Comparison of ENCODE assay signal across 21 cellular contexts in the genomic region with DNA sequence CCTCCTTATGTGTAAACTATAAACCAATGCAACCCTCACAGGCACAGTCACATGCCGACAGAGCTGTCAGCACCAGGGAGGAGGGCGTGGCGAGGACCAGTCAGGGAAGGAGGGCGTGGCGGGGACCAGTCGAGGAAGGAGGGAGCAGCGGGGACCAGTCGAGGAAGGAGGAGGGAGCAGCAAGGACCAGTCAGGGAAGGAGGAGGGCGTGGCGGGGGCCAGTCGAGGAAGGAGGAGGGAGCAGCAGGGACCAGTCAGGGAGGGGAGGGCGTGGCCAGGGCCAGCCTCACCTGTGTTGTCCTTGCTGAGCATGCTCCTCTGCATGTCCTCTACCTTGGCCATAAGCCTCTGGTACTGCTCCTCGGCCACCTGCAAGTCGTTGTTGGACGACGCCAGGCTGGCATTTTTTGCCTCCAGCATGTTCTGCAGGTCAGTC. TPM values are rescaled to one million over a fixed set of nuclear protein-coding genes. Genes with fewer than 3 reads are reported as not detected.
A peak's percentile ranks its signal among the peaks of the same experiment; 100 is the strongest.
DNase-seq lines count a peak whose midpoint lies in the region; ATAC-seq and TF ChIP-seq lines count a peak whose summit lies in the region.
"Had no signal": no experiment of that assay in that cellular context is flagged by ENCODE, and none has a peak within 500 bp of the region (broad histone marks: within the 10 kb centered on the region; RNA-seq: fewer than 3 reads in every experiment).

No MANE protein-coding gene starts in this region.

- H3K27ac ChIP-seq in RWPE2 (ENCODE audit: poor library complexity, severe bottlenecking) = no peak overlapping the region
- no peak overlapping the region for H3K27ac ChIP-seq in hepatocyte
- H3K27ac ChIP-seq in prostate gland = no peak overlapping the region
- H3K27ac ChIP-seq: BLaER1, VCaP had no signal

- peak; percentile 61 for ATAC-seq in RWPE2 (ENCODE audit: low read depth)
- ATAC-seq: activated naive CD8-positive, alpha-beta T cell treated with anti-CD3 and anti-CD28 coated beads, Interleukin-2, amount 50 U/mL, for 24 hours; stimulated activated naive CD8-positive, alpha-beta T cell treated with anti-CD3 and anti-CD28 coated beads, Interleukin-15, Interleukin-2, amounts not matched to agents 100 U/mL and 50 U/mL, for 24 hours had no signal

- H2AFZ ChIP-seq in hepatocyte = no peak overlapping the region

- intact Hi-C loops in prostate gland (cut with DNase I) = no loop called here

- no peaks in the 10 kb centered on the region for H3K9me2 ChIP-seq in hepatocyte (replicated peaks; ENCODE audit: insufficient read depth)

- peaks cover 24% of the 10 kb centered on the region for H3K79me2 ChIP-seq in hepatocyte

- DNase-seq in NCI-H82 (lab: John Stamatoyannopoulos, UW) (peak; percentile 17), NCI-H82 treated with DMSO at 0.1 percent for 48 hours (lab: John Stamatoyannopoulos, UW; ENCODE audit: unreplicated experiment) (no peak), RWPE2 (ENCODE audit: low spot score) (no peak), hepatocyte (ENCODE audit: low spot score) (peak; percentile 34), prostate gland (ENCODE audit: low spot score) (peak; percentile 35), pons (ENCODE audit: low spot score) (no peak), NCI-H1436 (lab: John Stamatoyannopoulos, UW) (no peak)
- DNase-seq in stimulated activated naive CD4-positive, alpha-beta T cell treated with Interleukin-2 at 50 U/mL for 16 hours (lab: John Stamatoyannopoulos, UW) = no peak
- DNase-seq: activated CD8-positive, alpha-beta memory T cell treated with anti-CD3 and anti-CD28 coated beads for 24 hours; activated naive CD8-positive, alpha-beta T cell treated with anti-CD3 and anti-CD28 coated beads, Interleukin-2, amount 50 U/mL, for 24 hours; DMS153; effector CD8-positive, alpha-beta T cell; GOT3; Karpas-422; NCI-H2171; NK-92 treated with Interleukin-12 subunit alpha and Interleukin-12 subunit beta, amount 100 ng/mL, for 24 hours; RPMI8226; stimulated activated naive CD8-positive, alpha-beta T cell treated with anti-CD3 and anti-CD28 coated beads, Interleukin-15, Interleukin-2, amounts not matched to agents 100 U/mL and 50 U/mL, for 24 hours; T-helper 1 cell had no signal

- no peak overlapping the region for H3K4me2 ChIP-seq in hepatocyte
- H3K4me2 ChIP-seq: BLaER1 had no signal

- peaks cover 76% of the 10 kb centered on the region for H3K36me3 ChIP-seq in RWPE2 (ENCODE audit: low read depth)
- no peaks in the 10 kb centered on the region for H3K36me3 ChIP-seq in hepatocyte (replicated peaks; ENCODE audit: insufficient read depth, low read depth)
- H3K36me3 ChIP-seq in prostate gland = peaks cover 23 to 27% of the 10 kb centered on the region in 2 donors

- H3K4me3 ChIP-seq in RWPE2 (ENCODE audit: severe bottlenecking) (no peak overlapping the region), hepatocyte (no peak overlapping the region), prostate gland (no peak overlapping the region)
- H3K4me3 ChIP-seq: BLaER1 had no signal

- no peak for TF ChIP-seq POLR2A in prostate gland (IDR thresholded peaks at IDR 0.05)

- TF ChIP-seq CTCF in RWPE2 (IDR thresholded peaks at IDR 0.05; ENCODE audit: poor library complexity, severe bottlenecking) (no peak), hepatocyte (IDR thresholded peaks at IDR 0.05; ENCODE audit: poor library complexity) (no peak), prostate gland (IDR thresholded peaks at IDR 0.05) (no peak)

- H3K9me3 ChIP-seq in RWPE2 (ENCODE audit: severe bottlenecking) (no peaks in the 10 kb centered on the region), hepatocyte (ENCODE audit: low read depth) (no peaks in the 10 kb centered on the region), prostate gland (no peaks in the 10 kb centered on the region)
- H3K9me3 ChIP-seq: BLaER1 had no signal

- 92% methylated on average over 8 of the region's 16 CpGs for WGBS in hepatocyte (ENCODE audit: low lambda C conversion rate, missing lambda C conversion rate)
- WGBS in prostate gland = 73% methylated on average over 16 of the region's 16 CpGs

- peaks cover 37% of the 10 kb centered on the region for H4K20me1 ChIP-seq in hepatocyte (ENCODE audit: insufficient read depth, poor library complexity, severe bottlenecking)

- no peaks in the 10 kb centered on the region for H3K27me3 ChIP-seq in RWPE2 (ENCODE audit: insufficient read depth, poor library complexity, severe bottlenecking)
- no peaks in the 10 kb centered on the region for H3K27me3 ChIP-seq in hepatocyte
- H3K27me3 ChIP-seq in prostate gland (replicated peaks; ENCODE audit: insufficient read depth) = no peaks in the 10 kb centered on the region
- H3K27me3 ChIP-seq: BLaER1 had no signal

- H3K4me1 ChIP-seq in RWPE2 (ENCODE audit: insufficient read depth, poor library complexity, severe bottlenecking) (no peaks in the 10 kb centered on the region), hepatocyte (ENCODE audit: insufficient read depth) (no peaks in the 10 kb centered on the region), prostate gland (replicated peaks) (no peaks in the 10 kb centered on the region)
- H3K4me1 ChIP-seq: BLaER1 had no signal

RNA-seq across cellular contexts. Expression of gene GOLGA3, which starts 24.2 kb away (rescaled TPM):
- total RNA-seq in hepatocyte (67.6 and 75.1 TPM in 2 replicates), prostate gland (100 to 1,000 TPM in 1 of 2 donors, 10 to 100 TPM in 1; 99.1 to 109 TPM)
- 26.2 and 34.1 TPM in 2 replicates for polyA plus RNA-seq in hepatocyte

RNA-seq across cellular contexts. Expression of gene ANKLE2, which starts 42.8 kb away (rescaled TPM):
- total RNA-seq in hepatocyte (54.4 and 70.3 TPM in 2 replicates), prostate gland (10 to 100 TPM; 31.1 to 82.4 TPM)
- 45.3 and 52.5 TPM in 2 replicates for polyA plus RNA-seq in hepatocyte

Comparison
In these comparisons a context has a peak if more than half of its experiments do, and no peak if none do; other contexts are left out.
1. DNase-seq: peak in NCI-H82 (single experiment), hepatocyte (single experiment) and prostate gland (single experiment); none in NCI-H82 treated with DMSO at 0.1 percent for 48 hours (single experiment), RWPE2 (single experiment), pons (single experiment), stimulated activated naive CD4-positive, alpha-beta T cell treated with Interleukin-2 at 50 U/mL for 16 hours (single experiment) and NCI-H1436 (single experiment).